15 cellular contexts compared by ENCODE assay signal in genomic region chr1:172902861-172903381, GRCh38.
A peak's percentile ranks its signal among the peaks of the same experiment; 100 is the strongest.
DNase-seq lines count a peak whose midpoint lies in the region; ATAC-seq and TF ChIP-seq lines count a peak whose summit lies in the region.
"Had no signal": no experiment of that assay in that cellular context is flagged by ENCODE, and none has a peak within 500 bp of the region (broad histone marks: within the 10 kb centered on the region; RNA-seq: fewer than 3 reads in every experiment).

No MANE protein-coding gene starts in this region.

- H3K4me3 ChIP-seq in Caco-2 (ENCODE audit: low read depth, low read length): no peak overlapping the region
- H3K4me3 ChIP-seq: upper lobe of left lung had no signal

- POLR2A ChIA-PET in RWPE1 (lab: Yijun Ruan, JAX; ENCODE audit: low non-redundant PET) (no interaction called here), Caco-2 (lab: Charles Lee) (no interaction called here), T-cell (lab: Charles Lee) (no interaction called here)

- H3K36me3 Mint-ChIP-seq in activated T-cell treated with anti-CD3 and anti-CD28 coated beads, Interleukin-2, amount 50 U/mL, for 72 hours (ENCODE audit: insufficient read depth in 2 of 2): peaks cover 0 to 2% of the 10 kb centered on the region in 2 donors
- H3K36me3 Mint-ChIP-seq in stimulated activated naive B cell treated with anti-CD40 and anti-IgM and Interleukin-4, amounts not matched to agents 10 μg/mL and 1 μg/mL and 100 μg/mL, for 72 hours: no peaks in the 10 kb centered on the region
- H3K36me3 Mint-ChIP-seq in Caco-2 (ENCODE audit: insufficient read depth, unreplicated experiment) (no peaks in the 10 kb centered on the region), T-cell (no peaks in the 10 kb centered on the region)

- peak; percentile 96 to 98 for ATAC-seq in activated T-cell treated with anti-CD3 and anti-CD28 coated beads, Interleukin-2, amount 50 U/mL, for 72 hours (replicated peaks in 1 of 2)
- ATAC-seq in esophagus mucosa: peak; percentile 38
- ATAC-seq in stimulated activated naive B cell treated with anti-CD40 and anti-IgM and Interleukin-4, amounts not matched to agents 10 μg/mL and 1 μg/mL and 100 μg/mL, for 72 hours (replicated peaks): peak; percentile 76
- ATAC-seq in GM18909 (IDR thresholded peaks at IDR 0.05; ENCODE audit: poor library complexity, unreplicated experiment): no peak
- ATAC-seq in T-cell (replicated peaks in 1 of 4): no peak
- ATAC-seq: left lobe of liver had no signal

- peaks cover 1 to 2% of the 10 kb centered on the region in 2 donors for H3K9me3 Mint-ChIP-seq in activated T-cell treated with anti-CD3 and anti-CD28 coated beads, Interleukin-2, amount 50 U/mL, for 72 hours
- no peaks in the 10 kb centered on the region for H3K9me3 Mint-ChIP-seq in stimulated activated naive B cell treated with anti-CD40 and anti-IgM and Interleukin-4, amounts not matched to agents 10 μg/mL and 1 μg/mL and 100 μg/mL, for 72 hours
- H3K9me3 Mint-ChIP-seq in Caco-2 (ENCODE audit: unreplicated experiment) (peaks cover 38% of the 10 kb centered on the region), T-cell (peaks cover 0 to 3% (median 2%) of the 10 kb centered on the region in 3 donors)

- H3K4me1 Mint-ChIP-seq in activated T-cell treated with anti-CD3 and anti-CD28 coated beads, Interleukin-2, amount 50 U/mL, for 72 hours (ENCODE audit: low read depth): peaks cover 47% of the 10 kb centered on the region
- peaks cover 41 to 60% of the 10 kb centered on the region in 2 donors for H3K4me1 Mint-ChIP-seq in stimulated activated naive B cell treated with anti-CD40 and anti-IgM and Interleukin-4, amounts not matched to agents 10 μg/mL and 1 μg/mL and 100 μg/mL, for 72 hours
- peaks cover 14% of the 10 kb centered on the region for H3K4me1 Mint-ChIP-seq in Caco-2 (ENCODE audit: low read depth, unreplicated experiment)
- H3K4me1 Mint-ChIP-seq in T-cell: peaks cover 44 to 54% (median 49%) of the 10 kb centered on the region in 3 donors

- no TSS peak for BruUV-seq in Caco-2 (replicated peaks; lab: Mats Ljungman, UMichigan)

- DNase-seq in activated T-cell treated with anti-CD3 and anti-CD28 coated beads, Interleukin-2, amount 50 U/mL, for 72 hours: no peak
- DNase-seq in activated T-cell treated with anti-CD3 and anti-CD28 coated beads for 4 hours (no peak), RWPE1 (ENCODE audit: low spot score) (peak; percentile 44), Caco-2 (no peak), T-cell (no peak)
- DNase-seq in stimulated activated naive B cell treated with anti-CD40 and anti-IgM and Interleukin-4, amounts not matched to agents 10 μg/mL and 1 μg/mL and 100 μg/mL, for 72 hours: no peak
- DNase-seq: activated CD4-positive, CD25-positive, alpha-beta regulatory T cell; activated gamma-delta T cell; AML-193; NCI-H1092 treated with DMSO at 0.1 percent for 48 hours; NCI-H446 treated with DMSO at 0.1 percent for 48 hours; upper lobe of left lung had no signal

- H3K27me3 Mint-ChIP-seq in activated T-cell treated with anti-CD3 and anti-CD28 coated beads, Interleukin-2, amount 50 U/mL, for 72 hours (ENCODE audit: low read depth): peaks cover 50% of the 10 kb centered on the region
- H3K27me3 Mint-ChIP-seq in stimulated activated naive B cell treated with anti-CD40 and anti-IgM and Interleukin-4, amounts not matched to agents 10 μg/mL and 1 μg/mL and 100 μg/mL, for 72 hours: no peaks in the 10 kb centered on the region
- no peaks in the 10 kb centered on the region for H3K27me3 Mint-ChIP-seq in Caco-2 (ENCODE audit: insufficient read depth, unreplicated experiment)
- H3K27me3 Mint-ChIP-seq in T-cell: no peaks in the 10 kb centered on the region

- H3K27me3 ChIP-seq in Caco-2 (replicated peaks; ENCODE audit: control insufficient read depth, insufficient read depth, low read length): no peaks in the 10 kb centered on the region
- H3K27me3 ChIP-seq: upper lobe of left lung had no signal

- H3K9me3 ChIP-seq in Caco-2: 0 out of 2 replicates have a peak, but pooled peaks cover 5% of the 10 kb centered on the region
- H3K9me3 ChIP-seq: upper lobe of left lung had no signal

- CTCF ChIA-PET in RWPE1 (lab: Yijun Ruan, JAX) (interaction anchor here (0.6 kb wide), 1 partner anchor 434 kb away, joined by 3 read pairs; no protein-coding TSS in a partner anchor), Caco-2 (lab: Charles Lee) (no interaction called here), T-cell (lab: Charles Lee) (no interaction called here)

- H3K27ac ChIP-seq in RWPE1: no peak overlapping the region
- H3K27ac ChIP-seq: upper lobe of left lung had no signal

- no peak overlapping the region for H3K27ac Mint-ChIP-seq in activated T-cell treated with anti-CD3 and anti-CD28 coated beads, Interleukin-2, amount 50 U/mL, for 72 hours
- H3K27ac Mint-ChIP-seq in stimulated activated naive B cell treated with anti-CD40 and anti-IgM and Interleukin-4, amounts not matched to agents 10 μg/mL and 1 μg/mL and 100 μg/mL, for 72 hours: no peak overlapping the region
- H3K27ac Mint-ChIP-seq in Caco-2 (ENCODE audit: unreplicated experiment) (no peak overlapping the region), T-cell (no peak overlapping the region)

- no peaks in the 10 kb centered on the region for H3K36me3 ChIP-seq in Caco-2 (ENCODE audit: control insufficient read depth, insufficient read depth, low read length)
- H3K36me3 ChIP-seq: upper lobe of left lung had no signal

- intact Hi-C loops in Caco-2 (cut with micrococcal nuclease; ENCODE audit: unreplicated experiment): no loop called here

- H3K4me1 ChIP-seq in Caco-2: peaks cover 22% of the 10 kb centered on the region
- H3K4me1 ChIP-seq: upper lobe of left lung had no signal

- no peak for TF ChIP-seq CTCF in RWPE1 (conservative IDR thresholded peaks at IDR 0.05; ENCODE audit: low read depth)
- no peak for TF ChIP-seq CTCF in Caco-2 (IDR thresholded peaks at IDR 0.05; ENCODE audit: insufficient read depth in 1 of 2, low read depth in 1 of 2, low read length in 1 of 2, severe bottlenecking in 1 of 2, unreplicated experiment in 1 of 2)

- no peak overlapping the region for H3K4me3 Mint-ChIP-seq in activated T-cell treated with anti-CD3 and anti-CD28 coated beads, Interleukin-2, amount 50 U/mL, for 72 hours
- no peak overlapping the region for H3K4me3 Mint-ChIP-seq in stimulated activated naive B cell treated with anti-CD40 and anti-IgM and Interleukin-4, amounts not matched to agents 10 μg/mL and 1 μg/mL and 100 μg/mL, for 72 hours
- H3K4me3 Mint-ChIP-seq in Caco-2 (ENCODE audit: unreplicated experiment): no peak overlapping the region
- no peak overlapping the region for H3K4me3 Mint-ChIP-seq in T-cell

Comparison
In these comparisons a context has a peak if more than half of its experiments do, and no peak if none do; other contexts are left out.
1. ATAC-seq: peak in activated T-cell treated with anti-CD3 and anti-CD28 coated beads, Interleukin-2, amount 50 U/mL, for 72 hours (2 of 2), esophagus mucosa (single experiment) and stimulated activated naive B cell treated with anti-CD40 and anti-IgM and Interleukin-4, amounts not matched to agents 10 μg/mL and 1 μg/mL and 100 μg/mL, for 72 hours (2 of 2); none in GM18909 (single experiment) and T-cell (0 of 4).